Comparison of ENCODE assay signal across 8 cellular contexts in the genomic region with DNA sequence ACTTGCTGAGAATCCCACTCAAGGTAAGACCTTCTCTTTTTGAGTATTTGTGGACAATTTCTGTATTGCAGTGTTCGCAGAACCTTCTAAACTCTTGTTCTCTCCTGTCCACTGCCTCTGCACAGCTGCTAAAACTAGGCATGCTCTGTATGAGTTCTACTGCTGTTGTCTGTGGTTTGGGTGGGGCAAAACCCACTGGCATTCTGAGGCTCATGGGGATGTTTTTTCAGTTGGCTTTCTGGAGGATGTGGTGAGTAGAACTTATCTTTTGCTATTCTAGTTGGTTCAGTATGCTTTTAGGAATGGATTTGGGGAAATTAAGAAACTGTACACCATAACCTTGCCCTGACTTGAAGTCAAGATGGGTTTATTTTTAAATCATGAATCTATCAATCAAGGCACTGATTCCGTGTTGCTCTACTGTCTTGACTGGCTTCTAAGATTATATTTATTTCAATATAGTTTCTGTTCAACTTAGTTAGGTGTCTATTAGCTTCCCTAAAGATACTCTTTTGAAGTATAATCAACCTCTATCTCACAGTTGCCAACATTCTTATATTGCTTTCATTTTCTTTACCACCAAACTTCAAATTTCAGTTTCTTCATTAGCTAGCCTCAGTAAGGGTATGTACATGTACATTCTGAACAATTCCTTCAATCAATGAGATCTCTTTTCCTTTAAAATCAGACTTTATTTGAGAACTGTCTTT. TPM values are rescaled to one million over a fixed set of nuclear protein-coding genes. Genes with fewer than 3 reads are reported as not detected.
DNase-seq lines count a peak whose midpoint lies in the region; ATAC-seq and TF ChIP-seq lines count a peak whose summit lies in the region.

No MANE protein-coding gene starts in this region.

- in situ Hi-C loops in astrocyte of the cerebellum (cut with HindIII; ENCODE audit: low sequenced_read_pairs): no loop called here
- in situ Hi-C loops in G401 (cut with HindIII; ENCODE audit: low sequenced_read_pairs): no loop called here

- H3K27ac Mint-ChIP-seq in T-helper 1 cell treated with Interleukin-12 subunit alpha and Interleukin-12 subunit beta and Interleukin-4 antibody, amounts not matched to agents 30 μg/mL and 1 μg/mL, for 36 hours: peak overlapping the region; percentile 94

- peak overlapping the region; percentile 9 for H3K4me3 ChIP-seq in astrocyte of the cerebellum (ENCODE audit: low read depth, low read length)
- H3K4me3 ChIP-seq in skeletal muscle satellite cell (ENCODE audit: low read length): peak overlapping the region; percentile 62

- no peak for TF ChIP-seq CTCF in astrocyte of the cerebellum (IDR thresholded peaks at IDR 0.05; ENCODE audit: low read depth, low read length, missing control alignments)

- ATAC-seq in left cardiac atrium: peak; percentile 50 to 60
- peak; percentile 76 for ATAC-seq in HG03175 (IDR thresholded peaks at IDR 0.05; ENCODE audit: unreplicated experiment)

- no peak for DNase-seq in left cardiac atrium
- DNase-seq in cardiac septum (ENCODE audit: low spot score): no peak
- peak; percentile 54 for DNase-seq in astrocyte of the cerebellum (ENCODE audit: low read depth)
- no peak for DNase-seq in NCI-H1930 (lab: John Stamatoyannopoulos, UW)
- DNase-seq in G401 (ENCODE audit: low spot score): no peak

- intact Hi-C loops in left cardiac atrium (cut with DNase I): no loop called here
- intact Hi-C loops in cardiac septum (cut with DNase I): no loop called here

- peak overlapping the region; percentile 90 for H3K9ac ChIP-seq in skeletal muscle satellite cell (ENCODE audit: low read depth, low read length)

- peaks cover 6% of the 10 kb centered on the region for H3K36me3 ChIP-seq in skeletal muscle satellite cell (ENCODE audit: insufficient read depth, low read length)

- H3K4me1 Mint-ChIP-seq in T-helper 1 cell treated with Interleukin-12 subunit alpha and Interleukin-12 subunit beta and Interleukin-4 antibody, amounts not matched to agents 30 μg/mL and 1 μg/mL, for 36 hours (ENCODE audit: low read depth): peaks cover 41% of the 10 kb centered on the region

- H3K4me2 ChIP-seq in skeletal muscle satellite cell (ENCODE audit: low read length): peak overlapping the region; percentile 78

- peak overlapping the region; percentile 83 for H3K4me3 Mint-ChIP-seq in T-helper 1 cell treated with Interleukin-12 subunit alpha and Interleukin-12 subunit beta and Interleukin-4 antibody, amounts not matched to agents 30 μg/mL and 1 μg/mL, for 36 hours

- no peaks in the 10 kb centered on the region for H3K9me3 ChIP-seq in skeletal muscle satellite cell (replicated peaks; ENCODE audit: low read length)

- no peaks in the 10 kb centered on the region for H3K27me3 ChIP-seq in skeletal muscle satellite cell (ENCODE audit: control insufficient read depth, insufficient read depth, low read length)

- H3K9me3 Mint-ChIP-seq in T-helper 1 cell treated with Interleukin-12 subunit alpha and Interleukin-12 subunit beta and Interleukin-4 antibody, amounts not matched to agents 30 μg/mL and 1 μg/mL, for 36 hours: peaks cover 36% of the 10 kb centered on the region

- H3K36me3 Mint-ChIP-seq in T-helper 1 cell treated with Interleukin-12 subunit alpha and Interleukin-12 subunit beta and Interleukin-4 antibody, amounts not matched to agents 30 μg/mL and 1 μg/mL, for 36 hours (ENCODE audit: low read depth): peaks cover 31% of the 10 kb centered on the region

- H3K4me1 ChIP-seq in skeletal muscle satellite cell (ENCODE audit: control insufficient read depth, insufficient read depth, low read length): peaks cover 36% of the 10 kb centered on the region

- no peaks in the 10 kb centered on the region for H3K27me3 Mint-ChIP-seq in T-helper 1 cell treated with Interleukin-12 subunit alpha and Interleukin-12 subunit beta and Interleukin-4 antibody, amounts not matched to agents 30 μg/mL and 1 μg/mL, for 36 hours (ENCODE audit: low read depth)

RNA-seq across cellular contexts. Expression of a gene that starts 25.0 kb away (rescaled TPM):
- total RNA-seq in left cardiac atrium (10 to 100 TPM; 17.2 to 21.6 TPM), cardiac septum (20.6 TPM)
- 71.6 and 93.3 TPM in 2 replicates for total RNA-seq in skeletal muscle satellite cell (2012; rRNA removed)
- total RNA-seq in G401 (2014; rRNA removed; shearing (Covaris generic)): 37.5 and 53.7 TPM in 2 replicates
